In genomic region chr11:67561971-67562560, GRCh38 we compare ENCODE assay signal across 1 cellular context.
TF ChIP-seq lines count a peak whose summit lies in the region.

No MANE protein-coding gene starts in this region.

TF ChIP-seq in K562, 482 proteins besides CTCF, POLR2A, EP300 and RAD21:
- TF ChIP-seq AFF1 (IDR thresholded peaks at IDR 0.05; ENCODE audit: low read depth in 1 of 2, partially characterized antibody in 2 of 2) (no peak), SMAD2 (IDR thresholded peaks at IDR 0.05; ENCODE audit: low read depth, low read length) (no peak), THRAP3 (IDR thresholded peaks at IDR 0.05; ENCODE audit: borderline replicate concordance) (no peak), E2F4 (CRISPR knock-in tag; IDR thresholded peaks at IDR 0.05; ENCODE audit: low read depth) (no peak), CBX1 (IDR thresholded peaks at IDR 0.05; ENCODE audit: low read depth) (no peak), FOXA1 (IDR thresholded peaks at IDR 0.05; ENCODE audit: borderline replicate concordance) (no peak), KDM1A (IDR thresholded peaks at IDR 0.05) (no peak), L3MBTL2 (IDR thresholded peaks at IDR 0.05) (no peak), BRCA1 (IDR thresholded peaks at IDR 0.05) (no peak), BRCA1 (CRISPR knock-in tag; IDR thresholded peaks at IDR 0.05) (no peak), KAT7 (CRISPR knock-in tag; IDR thresholded peaks at IDR 0.05; ENCODE audit: borderline replicate concordance) (no peak), PHTF2 (CRISPR knock-in tag; IDR thresholded peaks at IDR 0.05) (no peak), HNRNPH1 (optimal IDR thresholded peaks at IDR 0.05; ENCODE audit: low read depth, low read length) (no peak)
